8 cellular contexts compared by ENCODE assay signal in genomic region chr2:64727013-64727767, GRCh38.
DNase-seq lines count a peak whose midpoint lies in the region; ATAC-seq and TF ChIP-seq lines count a peak whose summit lies in the region.

No MANE protein-coding gene starts in this region.

- H4K20me1 ChIP-seq in DOHH2 (ENCODE audit: control insufficient read depth, insufficient read depth, low read depth, low read length) = no peaks in the 10 kb centered on the region

- ATAC-seq in GM19463 (IDR thresholded peaks at IDR 0.05; ENCODE audit: unreplicated experiment) (peak; percentile 86), HG03469 (IDR thresholded peaks at IDR 0.05; ENCODE audit: unreplicated experiment) (peak; percentile 82)
- peak; percentile 80 for ATAC-seq in activated naive CD8-positive, alpha-beta T cell treated with anti-CD3 and anti-CD28 coated beads, Interleukin-2, amount 10 ng/mL, durations not matched to agents 7 days and 5 days (ENCODE audit: low read depth)

- H3F3A ChIP-seq in DOHH2 (ENCODE audit: control insufficient read depth, insufficient read depth) = peaks cover 34% of the 10 kb centered on the region

- H3K9me3 ChIP-seq in DOHH2 (ENCODE audit: control insufficient read depth, insufficient read depth, low read length) = no peaks in the 10 kb centered on the region
- H3K9me3 ChIP-seq in thyroid gland = no peaks in the 10 kb centered on the region

- no peak for TF ChIP-seq POLR2A in thyroid gland (IDR thresholded peaks at IDR 0.05)

- H3K79me2 ChIP-seq in DOHH2 (ENCODE audit: control insufficient read depth, low read length) = peaks cover 40% of the 10 kb centered on the region

- peak overlapping the region; percentile 58 for H3K4me3 Mint-ChIP-seq in activated naive CD8-positive, alpha-beta T cell treated with anti-CD3 and anti-CD28 coated beads, Interleukin-2, amount 10 ng/mL, durations not matched to agents 7 days and 5 days
- H3K4me3 Mint-ChIP-seq in endothelial cell (ENCODE audit: unreplicated experiment) = no peak overlapping the region

- H3K4me1 ChIP-seq in DOHH2 (ENCODE audit: control insufficient read depth, low read length) (peaks cover 65% of the 10 kb centered on the region), thyroid gland (peaks cover 29 to 44% of the 10 kb centered on the region in 2 donors)

- DNase-seq in activated naive CD8-positive, alpha-beta T cell treated with anti-CD3 and anti-CD28 coated beads, Interleukin-2, amount 10 ng/mL, durations not matched to agents 7 days and 5 days = no peak
- DNase-seq in thyroid gland = no peak
- DNase-seq in endothelial cell (ENCODE audit: low spot score) = no peak
- DNase-seq in NCI-H774 (lab: John Stamatoyannopoulos, UW) = no peak
- DNase-seq in NCI-H2171 treated with DMSO at 0.1 percent for 48 hours (lab: John Stamatoyannopoulos, UW) = no peak

- peaks cover 8% of the 10 kb centered on the region for H3K36me3 ChIP-seq in DOHH2 (ENCODE audit: control insufficient read depth, low read length)
- no peaks in the 10 kb centered on the region for H3K36me3 ChIP-seq in thyroid gland

- no peak for TF ChIP-seq CTCF in DOHH2 (IDR thresholded peaks at IDR 0.05; ENCODE audit: low read depth, low read length, poor library complexity, severe bottlenecking)
- TF ChIP-seq CTCF in thyroid gland (IDR thresholded peaks at IDR 0.05) = no peak
- TF ChIP-seq CTCF in endothelial cell (IDR thresholded peaks at IDR 0.05; ENCODE audit: unreplicated experiment) = no peak

- peak overlapping the region; percentile 98 for H3K4me2 ChIP-seq in DOHH2 (ENCODE audit: low read length)

- POLR2A ChIA-PET in activated naive CD8-positive, alpha-beta T cell treated with anti-CD3 and anti-CD28 coated beads, Interleukin-2, amount 10 ng/mL, durations not matched to agents 7 days and 5 days (lab: Charles Lee) = interaction anchor here (0.8 to 7.7 kb wide), 11 partner anchors 10 to 120 kb away, joined by 3 to 86 read pairs (median 3); partner anchors contain the start of gene SERTAD2

- peaks cover 6% of the 10 kb centered on the region for H3K36me3 Mint-ChIP-seq in activated naive CD8-positive, alpha-beta T cell treated with anti-CD3 and anti-CD28 coated beads, Interleukin-2, amount 10 ng/mL, durations not matched to agents 7 days and 5 days
- H3K36me3 Mint-ChIP-seq in endothelial cell (ENCODE audit: low read depth, unreplicated experiment) = no peaks in the 10 kb centered on the region

- peak overlapping the region; percentile 94 for H3K27ac ChIP-seq in DOHH2 (ENCODE audit: low read depth, low read length)
- peak overlapping the region in 2 of 3 donors; percentile 11 to 42 for H3K27ac ChIP-seq in thyroid gland

- 72 to 78% methylated on average over 3 of the region's 3 CpGs for WGBS in thyroid gland, 2 donors

- intact Hi-C loops in thyroid gland (cut with DNase I) = no loop called here

- no peaks in the 10 kb centered on the region for H3K27me3 ChIP-seq in DOHH2 (ENCODE audit: control insufficient read depth, low read length)
- no peaks in the 10 kb centered on the region for H3K27me3 ChIP-seq in thyroid gland

- peak overlapping the region; percentile 93 for H3K27ac Mint-ChIP-seq in activated naive CD8-positive, alpha-beta T cell treated with anti-CD3 and anti-CD28 coated beads, Interleukin-2, amount 10 ng/mL, durations not matched to agents 7 days and 5 days
- no peak overlapping the region for H3K27ac Mint-ChIP-seq in endothelial cell (ENCODE audit: unreplicated experiment)

- H3K27me3 Mint-ChIP-seq in activated naive CD8-positive, alpha-beta T cell treated with anti-CD3 and anti-CD28 coated beads, Interleukin-2, amount 10 ng/mL, durations not matched to agents 7 days and 5 days = no peaks in the 10 kb centered on the region
- H3K27me3 Mint-ChIP-seq in endothelial cell (ENCODE audit: unreplicated experiment) = peaks cover 1% of the 10 kb centered on the region

- H3K4me1 Mint-ChIP-seq in activated naive CD8-positive, alpha-beta T cell treated with anti-CD3 and anti-CD28 coated beads, Interleukin-2, amount 10 ng/mL, durations not matched to agents 7 days and 5 days = peaks cover 46% of the 10 kb centered on the region
- peaks cover 12% of the 10 kb centered on the region for H3K4me1 Mint-ChIP-seq in endothelial cell (ENCODE audit: unreplicated experiment)

- no peaks in the 10 kb centered on the region for H3K9me3 Mint-ChIP-seq in activated naive CD8-positive, alpha-beta T cell treated with anti-CD3 and anti-CD28 coated beads, Interleukin-2, amount 10 ng/mL, durations not matched to agents 7 days and 5 days
- no peaks in the 10 kb centered on the region for H3K9me3 Mint-ChIP-seq in endothelial cell (ENCODE audit: unreplicated experiment)

- no peaks in the 10 kb centered on the region for H3K9me2 ChIP-seq in DOHH2 (replicated peaks; ENCODE audit: control insufficient read depth, low read length)

- H3K4me3 ChIP-seq in DOHH2 (ENCODE audit: low read length) (peak overlapping the region; percentile 75), thyroid gland (replicated peaks in 1 of 3) (no peak overlapping the region)
